In genomic region chr3:157086053-157086761, GRCh38 we compare ENCODE assay signal across 12 cellular contexts.
A peak's percentile ranks its signal among the peaks of the same experiment; 100 is the strongest.
DNase-seq lines count a peak whose midpoint lies in the region; ATAC-seq and TF ChIP-seq lines count a peak whose summit lies in the region.
"Had no signal": no experiment of that assay in that cellular context is flagged by ENCODE, and none has a peak within 500 bp of the region (broad histone marks: within the 10 kb centered on the region; RNA-seq: fewer than 3 reads in every experiment).

No MANE protein-coding gene starts in this region.

- CTCF ChIA-PET in GM10248 (lab: Yijun Ruan, JAX) = interaction anchor here (0.8 to 60.7 kb wide), 5 partner anchors 9 to 531 kb away, joined by 3 to 1428 read pairs (median 11); partner anchors contain the start of genes SSR3 and TIPARP

- TF ChIP-seq CTCF in tibial artery (IDR thresholded peaks at IDR 0.05) (no peak), GM10248 (IDR thresholded peaks at IDR 0.05; ENCODE audit: control extremely low read depth, extremely low read depth, low read depth, missing control alignments) (no peak)

- H3K27ac ChIP-seq in tibial artery = peak overlapping the region; percentile 99

- peaks cover 0 to 48% (median 37%) of the 10 kb centered on the region in 4 donors for H3K4me1 ChIP-seq in tibial artery

- peak overlapping the region in 1 of 2 donors; percentile 9 for H3K4me3 ChIP-seq in tibial artery
- H3K4me3 ChIP-seq: ovary had no signal

- ATAC-seq in Right ventricle myocardium superior (ENCODE audit: poor library complexity) (peak; percentile 9), HG03159 (IDR thresholded peaks at IDR 0.05; ENCODE audit: unreplicated experiment) (no peak), GM19324 (IDR thresholded peaks at IDR 0.05; ENCODE audit: low FRiP score, unreplicated experiment) (no peak)
- ATAC-seq: esophagus mucosa had no signal

- H3K27me3 ChIP-seq in tibial artery = no peaks in the 10 kb centered on the region
- H3K27me3 ChIP-seq: ovary had no signal

- DNase-seq in Right ventricle myocardium superior = peak; percentile 67
- DNase-seq in cardiac septum (ENCODE audit: low spot score) = no peak
- peak; percentile 80 for DNase-seq in cerebellar cortex (ENCODE audit: low spot score)
- peak; percentile 49 for DNase-seq in middle frontal gyrus (ENCODE audit: extremely low spot score, low spot score)
- DNase-seq in tibial artery = peak; percentile 48 to 86
- no peak for DNase-seq in GM10248 (ENCODE audit: extremely low spot score)
- DNase-seq: NCI-H1417, ovary, T-helper 2 cell had no signal

- no peaks in the 10 kb centered on the region for H3K36me3 ChIP-seq in tibial artery
- H3K36me3 ChIP-seq: ovary had no signal

- POLR2A ChIA-PET in GM10248 (lab: Yijun Ruan, JAX) = no interaction called here

- intact Hi-C loops in Right ventricle myocardium superior (cut with DNase I) (loop anchor here (5.0 kb wide), 2 partner anchors 259 to 534 kb away; partner anchors contain the start of gene LEKR1), cardiac septum (cut with DNase I) (loop anchor here (5.0 kb wide), 4 partner anchors 259 to 934 kb away; partner anchors contain the start of genes LEKR1 and SSR3), tibial artery (cut with DNase I; ENCODE audit: low total_unique reads) (no loop called here)

- no peaks in the 10 kb centered on the region for H3K9me3 ChIP-seq in tibial artery
- H3K9me3 ChIP-seq: ovary had no signal

Comparison
In these comparisons a context has a peak if more than half of its experiments do, and no peak if none do; other contexts are left out.
1. DNase-seq: peak in Right ventricle myocardium superior (single experiment), cerebellar cortex (single experiment), middle frontal gyrus (single experiment) and tibial artery (2 of 2); none in cardiac septum (single experiment) and GM10248 (single experiment).